In the genomic region with DNA sequence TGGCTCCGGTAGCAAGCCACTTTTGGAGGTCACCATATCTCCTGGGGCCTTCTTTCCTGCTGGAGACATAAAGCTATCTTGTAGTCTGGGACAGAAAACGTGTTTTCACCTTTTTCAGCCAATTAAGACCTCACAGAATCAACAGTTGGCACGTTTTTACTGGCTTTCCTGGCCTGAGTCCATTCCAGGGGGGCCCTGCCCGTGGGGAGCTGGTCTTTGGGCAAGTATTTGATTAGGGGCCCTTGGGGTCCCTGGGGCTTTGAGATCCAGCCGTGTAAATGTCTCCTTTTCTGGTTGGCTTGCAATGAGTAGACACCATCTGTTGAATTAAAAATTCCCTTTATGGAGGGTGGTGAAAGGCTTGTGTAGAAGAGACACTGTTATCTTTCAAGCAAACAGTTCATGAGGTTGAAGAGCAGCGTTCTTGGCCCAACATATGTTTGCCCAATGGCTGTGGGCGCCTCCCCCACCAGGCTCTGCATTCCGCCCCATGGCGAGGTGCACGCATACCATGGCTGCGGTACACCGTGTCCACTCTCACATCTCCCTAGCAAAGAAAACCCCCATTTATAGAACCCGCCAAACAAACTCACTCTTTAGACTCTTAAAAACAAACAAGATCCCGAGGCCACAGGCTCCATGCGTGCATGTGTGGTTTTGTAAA, we compare ENCODE assay signal across 1 cellular context.
A peak's percentile ranks its signal among the peaks of the same experiment; 100 is the strongest.
TF ChIP-seq lines count a peak whose summit lies in the region.

No MANE protein-coding gene starts in this region.

TF ChIP-seq in HepG2, 621 proteins besides CTCF, POLR2A, EP300 and RAD21 (continued from another document and continues in another):
- peak; percentile 94 for TF ChIP-seq AHDC1 (CRISPR knock-in tag; IDR thresholded peaks at IDR 0.05; ENCODE audit: borderline replicate concordance)
- TF ChIP-seq TOE1 (CRISPR knock-in tag; IDR thresholded peaks at IDR 0.05) = 0 out of 2 replicates have a peak, but pooled peaks have one; percentile 79
- TF ChIP-seq ZSCAN12 (CRISPR knock-in tag; IDR thresholded peaks at IDR 0.05) = no peak
- TF ChIP-seq CENPX (CRISPR knock-in tag; IDR thresholded peaks at IDR 0.05) = no peak
- no peak; the same call in 1 of the 2 replicates for TF ChIP-seq ZNF33B (CRISPR knock-in tag; IDR thresholded peaks at IDR 0.05)
- TF ChIP-seq ZSCAN22 (CRISPR knock-in tag; IDR thresholded peaks at IDR 0.05) = 0 out of 2 replicates have a peak, but pooled peaks have one; percentile 23
- TF ChIP-seq ZNF256 (CRISPR knock-in tag; conservative IDR thresholded peaks at IDR 0.05) = no peak
- 0 out of 2 replicates have a peak, but pooled peaks have one; percentile 77 for TF ChIP-seq ZBTB39 (CRISPR knock-in tag; IDR thresholded peaks at IDR 0.05)
- TF ChIP-seq ZNF713 (CRISPR knock-in tag; IDR thresholded peaks at IDR 0.05) = no peak
- TF ChIP-seq, protein P1, sequence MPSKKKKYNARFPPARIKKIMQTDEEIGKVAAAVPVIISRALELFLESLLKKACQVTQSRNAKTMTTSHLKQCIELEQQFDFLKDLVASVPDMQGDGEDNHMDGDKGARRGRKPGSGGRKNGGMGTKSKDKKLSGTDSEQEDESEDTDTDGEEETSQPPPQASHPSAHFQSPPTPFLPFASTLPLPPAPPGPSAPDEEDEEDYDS (CRISPR knock-in tag; IDR thresholded peaks at IDR 0.05) = peak; percentile 52
- TF ChIP-seq ZNF101 (CRISPR knock-in tag; IDR thresholded peaks at IDR 0.05; ENCODE audit: borderline replicate concordance, low read depth) = no peak
- peak; percentile 76; the same call in 1 of the 2 replicates for TF ChIP-seq ZBTB7A (CRISPR knock-in tag; IDR thresholded peaks at IDR 0.05)
- TF ChIP-seq RARA (CRISPR knock-in tag; IDR thresholded peaks at IDR 0.05) = peak; percentile 92
- TF ChIP-seq BCLAF1 (IDR thresholded peaks at IDR 0.05) = no peak
- TF ChIP-seq, protein P2, sequence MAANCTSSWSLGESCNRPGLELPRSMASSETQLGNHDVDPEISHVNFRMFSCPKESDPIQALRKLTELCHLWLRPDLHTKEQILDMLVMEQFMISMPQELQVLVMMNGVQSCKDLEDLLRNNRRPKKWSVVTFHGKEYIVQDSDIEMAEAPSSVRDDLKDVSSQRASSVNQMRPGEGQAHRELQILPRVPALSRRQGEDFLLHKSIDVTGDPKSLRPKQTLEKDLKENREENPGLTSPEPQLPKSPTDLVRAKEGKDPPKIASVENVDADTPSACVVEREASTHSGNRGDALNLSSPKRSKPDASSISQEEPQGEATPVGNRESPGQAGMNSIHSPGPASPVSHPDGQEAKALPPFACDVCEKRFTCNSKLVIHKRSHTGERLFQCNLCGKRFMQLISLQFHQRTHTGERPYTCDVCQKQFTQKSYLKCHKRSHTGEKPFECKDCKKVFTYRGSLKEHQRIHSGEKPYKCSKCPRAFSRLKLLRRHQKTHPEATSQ (CRISPR knock-in tag; IDR thresholded peaks at IDR 0.05; ENCODE audit: borderline replicate concordance) = no peak; the same call in 1 of the 2 replicates
- TF ChIP-seq ARNTL (CRISPR knock-in tag; IDR thresholded peaks at IDR 0.05) = 0 out of 2 replicates have a peak, but pooled peaks have one; percentile 52
- TF ChIP-seq ZNF136 (CRISPR knock-in tag; IDR thresholded peaks at IDR 0.05; ENCODE audit: low read depth) = peak; percentile 51; the same call in 1 of the 2 replicates
- no peak for TF ChIP-seq ATM (IDR thresholded peaks at IDR 0.05; ENCODE audit: borderline replicate concordance)
- TF ChIP-seq XBP1 (CRISPR knock-in tag; IDR thresholded peaks at IDR 0.05) = no peak
- peak; percentile 46; the same call in 1 of the 2 replicates for TF ChIP-seq SMAD1 (CRISPR knock-in tag; IDR thresholded peaks at IDR 0.05; ENCODE audit: borderline replicate concordance, low read depth)
- TF ChIP-seq ZNF451 (CRISPR knock-in tag; IDR thresholded peaks at IDR 0.05) = no peak
- no peak for TF ChIP-seq ZBTB42 (CRISPR knock-in tag; IDR thresholded peaks at IDR 0.05)
- TF ChIP-seq ZNF709 (CRISPR knock-in tag; IDR thresholded peaks at IDR 0.05) = peak; percentile 64; the same call in 1 of the 2 replicates
- 0 out of 2 replicates have a peak, but pooled peaks have one; percentile 25 for TF ChIP-seq ZNF280B (CRISPR knock-in tag; IDR thresholded peaks at IDR 0.05; ENCODE audit: borderline replicate concordance)
- TF ChIP-seq EEA1 (CRISPR knock-in tag; IDR thresholded peaks at IDR 0.05; ENCODE audit: borderline replicate concordance) = no peak
- no peak for TF ChIP-seq ELK4 (CRISPR knock-in tag; IDR thresholded peaks at IDR 0.05; ENCODE audit: borderline replicate concordance)
- no peak for TF ChIP-seq ZNF672 (CRISPR knock-in tag; IDR thresholded peaks at IDR 0.05)
- TF ChIP-seq NFE2 (CRISPR knock-in tag; IDR thresholded peaks at IDR 0.05) = no peak
- peak; percentile 90 for TF ChIP-seq HNF4A (CRISPR knock-in tag; IDR thresholded peaks at IDR 0.05)
- no peak for TF ChIP-seq DMTF1 (CRISPR knock-in tag; IDR thresholded peaks at IDR 0.05)
